24 cellular contexts compared by ENCODE assay signal in the genomic region with DNA sequence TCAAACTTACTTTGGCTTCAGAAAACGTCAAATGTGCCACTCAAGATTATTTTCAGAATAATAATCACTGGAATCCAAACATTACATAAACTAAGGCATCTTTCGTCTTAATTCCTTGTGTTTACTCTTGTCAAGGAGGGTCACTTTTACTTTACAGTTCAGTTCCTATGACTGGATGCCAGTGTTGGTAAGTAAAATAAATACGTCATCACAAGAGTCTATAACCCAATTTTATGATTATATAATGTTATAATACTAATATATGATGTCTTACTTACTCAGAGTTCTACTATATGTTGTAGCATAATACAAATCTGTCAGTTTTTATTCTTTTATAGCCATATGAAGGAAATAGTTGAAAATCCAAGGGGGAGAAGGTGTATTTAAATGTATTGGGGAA.
"Had no signal": no experiment of that assay in that cellular context is flagged by ENCODE, and none has a peak within 500 bp of the region (broad histone marks: within the 10 kb centered on the region; RNA-seq: fewer than 3 reads in every experiment).

No MANE protein-coding gene starts in this region.

- H3K9me3 ChIP-seq: gastroesophageal sphincter, left lung, lower lobe of right lung, mucosa of descending colon had no signal

- ATAC-seq: esophagus mucosa, foreskin keratinocyte, gastroesophageal sphincter, left cardiac atrium, left lung, lower lobe of right lung, mucosa of descending colon had no signal

- H3K4me1 ChIP-seq: foreskin keratinocyte, gastroesophageal sphincter, left lung, lower lobe of right lung had no signal

- FAIRE-seq: colon, endometrium, frontal cortex, islet of Langerhans had no signal

- H3K36me3 ChIP-seq: gastroesophageal sphincter, heart left ventricle, left lung, lower lobe of right lung had no signal

- H3K27ac ChIP-seq: coronary artery, dorsolateral prefrontal cortex, epithelial cell of prostate, foreskin keratinocyte, gastroesophageal sphincter, left lung, lower lobe of right lung had no signal

- H3K27me3 ChIP-seq: dorsolateral prefrontal cortex, foreskin keratinocyte, gastroesophageal sphincter, heart left ventricle, left lung had no signal

- H3K4me3 ChIP-seq: coronary artery, dorsolateral prefrontal cortex, gastroesophageal sphincter, heart left ventricle, left lung, lower lobe of right lung, mucosa of descending colon had no signal

- DNase-seq: dermis blood vessel endothelial cell; dorsolateral prefrontal cortex; effector CD4-positive, alpha-beta T cell; effector memory CD4-positive, alpha-beta T cell; endodermal cell; erythroblast; foreskin keratinocyte; heart left ventricle; hippocampal formation; left cardiac atrium; left lung; left ventricle myocardium superior; lower lobe of right lung; mesenchymal stem cell; mucosa of descending colon; naive B cell had no signal
